31 cellular contexts compared by ENCODE assay signal in the genomic region with DNA sequence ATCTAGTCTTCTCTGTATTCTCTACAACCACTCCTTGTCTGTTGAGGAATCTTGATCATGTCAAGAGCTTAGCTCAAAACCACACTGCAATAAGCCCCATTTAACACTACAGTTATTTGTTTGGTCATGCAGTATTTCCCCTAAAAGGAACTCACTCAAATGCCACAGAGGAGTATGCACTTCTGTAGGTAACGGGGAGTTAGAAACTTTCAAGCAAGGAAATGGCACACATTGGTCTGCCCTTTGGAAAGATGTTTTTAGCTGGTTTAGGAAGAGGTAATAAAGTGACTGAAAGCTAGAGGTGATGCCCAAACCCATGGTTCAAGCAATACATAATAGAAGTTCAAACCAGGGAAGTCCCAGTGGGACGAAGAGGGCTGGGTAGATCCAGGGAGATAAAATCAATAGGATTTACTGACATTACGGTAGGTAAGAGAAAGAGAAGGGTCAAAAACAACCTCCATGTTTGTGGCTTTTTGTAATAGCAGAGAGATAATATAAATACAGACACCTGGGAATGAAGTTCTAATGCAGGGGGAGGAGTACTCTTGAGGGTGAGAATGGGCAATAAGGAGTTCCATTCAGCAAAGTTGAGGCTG. TPM values are rescaled to one million over a fixed set of nuclear protein-coding genes. Genes with fewer than 3 reads are reported as not detected.
"Had no signal": no experiment of that assay in that cellular context is flagged by ENCODE, and none has a peak within 500 bp of the region (broad histone marks: within the 10 kb centered on the region; RNA-seq: fewer than 3 reads in every experiment).

No MANE protein-coding gene starts in this region.

- DNase-seq: activated CD4-positive, alpha-beta memory T cell treated with anti-CD3 and anti-CD28 coated beads, Interleukin-2, amount 10 ng/mL, durations not matched to agents 7 days and 5 days; activated CD4-positive, alpha-beta T cell treated with anti-CD3 and anti-CD28 coated beads for 36 hours; activated CD4-positive, alpha-beta T cell treated with anti-CD3 and anti-CD28 coated beads, Interleukin-2, amount 50 U/mL, for 1 hour; activated gamma-delta T cell; activated naive CD4-positive, alpha-beta T cell treated with anti-CD3 and anti-CD28 coated beads for 36 hours; activated T-cell treated with anti-CD3 and anti-CD28 coated beads for 4 hours; activated T-cell treated with anti-CD3 and anti-CD28 coated beads, Interleukin-2, amount 50 U/mL, for 48 hours; MG63; MV-4-11; NCI-H1092 treated with DMSO at 0.1 percent for 48 hours; NCI-H1417 treated with DMSO at 0.1 percent for 48 hours; NCI-H1694; NCI-H2029; NCI-H2107; NCI-H2171 treated with DMSO at 0.1 percent for 48 hours; NCI-H345; NCI-H510A; NCI-H526 treated with DMSO at 0.1 percent for 48 hours; NCI-H82; SIG-M5; T-cell; T-helper 2 cell; WERI-Rb-1 had no signal

- H3K4me3 ChIP-seq: breast epithelium, MG63, SK-N-MC had no signal

- H3K36me3 ChIP-seq: breast epithelium, MG63, WERI-Rb-1 had no signal

- H3K4me1 ChIP-seq: breast epithelium had no signal

- H3K9me3 ChIP-seq: MG63 had no signal

- H3K27me3 ChIP-seq: MG63 had no signal

- H3K4me3 Mint-ChIP-seq: activated CD4-positive, alpha-beta memory T cell treated with anti-CD3 and anti-CD28 coated beads, Interleukin-2, amount 10 ng/mL, durations not matched to agents 7 days and 5 days; activated CD4-positive, alpha-beta T cell treated with anti-CD3 and anti-CD28 coated beads for 36 hours; activated naive CD4-positive, alpha-beta T cell treated with anti-CD3 and anti-CD28 coated beads for 36 hours; activated naive CD8-positive, alpha-beta T cell; activated T-helper 17 cell treated with anti-CD3 and anti-CD28 coated beads, Interleukin-2, amount 50 U/mL, for 72 hours; T-cell had no signal

- ATAC-seq: activated CD4-positive, alpha-beta T cell treated with anti-CD3 and anti-CD28 coated beads for 36 hours; activated T-helper 17 cell treated with anti-CD3 and anti-CD28 coated beads, Interleukin-2, amount 50 U/mL, for 72 hours; T-cell had no signal

- H3K9me3 Mint-ChIP-seq: activated CD4-positive, alpha-beta memory T cell treated with anti-CD3 and anti-CD28 coated beads, Interleukin-2, amount 10 ng/mL, durations not matched to agents 7 days and 5 days; activated T-helper 17 cell treated with anti-CD3 and anti-CD28 coated beads, Interleukin-2, amount 50 U/mL, for 72 hours had no signal

- H3K36me3 Mint-ChIP-seq: activated naive CD8-positive, alpha-beta T cell; T-cell had no signal

- H3K4me1 Mint-ChIP-seq: activated CD4-positive, alpha-beta memory T cell treated with anti-CD3 and anti-CD28 coated beads, Interleukin-2, amount 10 ng/mL, durations not matched to agents 7 days and 5 days; activated CD4-positive, alpha-beta T cell treated with anti-CD3 and anti-CD28 coated beads for 36 hours; activated T-helper 17 cell treated with anti-CD3 and anti-CD28 coated beads, Interleukin-2, amount 50 U/mL, for 72 hours; T-cell had no signal

- H3K27ac Mint-ChIP-seq: activated CD4-positive, alpha-beta memory T cell treated with anti-CD3 and anti-CD28 coated beads, Interleukin-2, amount 10 ng/mL, durations not matched to agents 7 days and 5 days; activated CD4-positive, alpha-beta T cell treated with anti-CD3 and anti-CD28 coated beads for 36 hours; activated naive CD4-positive, alpha-beta T cell treated with anti-CD3 and anti-CD28 coated beads for 36 hours; activated naive CD8-positive, alpha-beta T cell; activated T-helper 17 cell treated with anti-CD3 and anti-CD28 coated beads, Interleukin-2, amount 50 U/mL, for 72 hours; T-cell had no signal

- H3K27ac ChIP-seq: breast epithelium, SK-N-MC, WERI-Rb-1 had no signal

RNA-seq across cellular contexts. Expression of a gene that starts 42.2 kb away (rescaled TPM):
- total RNA-seq: activated CD4-positive, alpha-beta memory T cell treated with anti-CD3 and anti-CD28 coated beads, Interleukin-2, amount 10 ng/mL, durations not matched to agents 7 days and 5 days; activated CD4-positive, alpha-beta T cell treated with anti-CD3 and anti-CD28 coated beads for 36 hours; activated CD8-positive, alpha-beta memory T cell treated with anti-CD3 and anti-CD28 coated beads for 36 hours; activated naive CD4-positive, alpha-beta T cell treated with anti-CD3 and anti-CD28 coated beads for 36 hours; activated T-helper 17 cell treated with anti-CD3 and anti-CD28 coated beads, Interleukin-2, amount 50 U/mL, for 72 hours; OCI-LY7; RPMI7951; T-cell had no signal
- polyA plus RNA-seq: adipose tissue had no signal
